ENCODE assay signal across 9 cellular contexts in genomic region chr3:47324278-47324865, GRCh38. TPM values are rescaled to one million over a fixed set of nuclear protein-coding genes. Genes with fewer than 3 reads are reported as not detected.
DNase-seq lines count a peak whose midpoint lies in the region; ATAC-seq, FAIRE-seq and TF ChIP-seq lines count a peak whose summit lies in the region.
"Had no signal": no experiment of that assay in that cellular context is flagged by ENCODE, and none has a peak within 500 bp of the region (broad histone marks: within the 10 kb centered on the region; RNA-seq: fewer than 3 reads in every experiment).

No MANE protein-coding gene starts in this region.

- no peaks in the 10 kb centered on the region for H3K27me3 ChIP-seq in SJCRH30
- no peaks in the 10 kb centered on the region for H3K27me3 ChIP-seq in trophoblast cell (ENCODE audit: insufficient read depth, low read length)

- no peak overlapping the region for H4K12ac ChIP-seq in trophoblast cell (ENCODE audit: low read depth, low read length)

- no peak overlapping the region for H3K9ac ChIP-seq in trophoblast cell (ENCODE audit: low read length)

- no peak overlapping the region for H3K23ac ChIP-seq in trophoblast cell (ENCODE audit: low read length)

- no peak for ATAC-seq in GM21360 (IDR thresholded peaks at IDR 0.05; ENCODE audit: unreplicated experiment)
- ATAC-seq in GM19328 (IDR thresholded peaks at IDR 0.05; ENCODE audit: unreplicated experiment): no peak

- H3K79me2 ChIP-seq in trophoblast cell (ENCODE audit: control insufficient read depth, insufficient read depth, low read length, poor library complexity): no peaks in the 10 kb centered on the region

- peak; percentile 84 for TF ChIP-seq CTCF in D721Med (IDR thresholded peaks at IDR 0.05; ENCODE audit: insufficient read depth, missing control alignments)
- peak; percentile 77 for TF ChIP-seq CTCF in glutamatergic neuron (IDR thresholded peaks at IDR 0.05; ENCODE audit: partially characterized antibody, unreplicated experiment)

- peak; percentile 41 for FAIRE-seq in D721Med (lab: Jason Lieb, UNC)

- H3K36me3 Mint-ChIP-seq in glutamatergic neuron (ENCODE audit: unreplicated experiment): no peaks in the 10 kb centered on the region

- H3K4me3 Mint-ChIP-seq in glutamatergic neuron (ENCODE audit: unreplicated experiment): no peak overlapping the region
- H3K4me3 Mint-ChIP-seq: activated naive CD8-positive, alpha-beta T cell had no signal

- H2BK12ac ChIP-seq in trophoblast cell (ENCODE audit: low read length): no peak overlapping the region

- H3K14ac ChIP-seq in trophoblast cell (ENCODE audit: low read length): no peak overlapping the region

- H4K8ac ChIP-seq in trophoblast cell (ENCODE audit: low read depth, low read length): no peak overlapping the region

- H3K18ac ChIP-seq in trophoblast cell (ENCODE audit: low read length): no peak overlapping the region

- H3K9me3 ChIP-seq in SJCRH30 (replicated peaks): no peaks in the 10 kb centered on the region
- H3K9me3 ChIP-seq in trophoblast cell (ENCODE audit: insufficient read depth, low read depth, low read length): no peaks in the 10 kb centered on the region

- no peak overlapping the region for H2AFZ ChIP-seq in trophoblast cell (ENCODE audit: insufficient read depth, low read length, poor library complexity)

- H2BK120ac ChIP-seq in trophoblast cell (ENCODE audit: insufficient read depth, low read length, poor library complexity): no peak overlapping the region

- no peak overlapping the region for H3K4me3 ChIP-seq in SJCRH30
- H3K4me3 ChIP-seq in trophoblast cell (ENCODE audit: low read depth, low read length): no peak overlapping the region

- peaks cover 6% of the 10 kb centered on the region for H3K27me3 Mint-ChIP-seq in glutamatergic neuron (ENCODE audit: unreplicated experiment)
- H3K27me3 Mint-ChIP-seq: activated naive CD8-positive, alpha-beta T cell had no signal

- no peak overlapping the region for H3K27ac Mint-ChIP-seq in glutamatergic neuron (ENCODE audit: unreplicated experiment)
- H3K27ac Mint-ChIP-seq: activated naive CD8-positive, alpha-beta T cell had no signal

- H3K79me1 ChIP-seq in trophoblast cell (ENCODE audit: low read length): no peaks in the 10 kb centered on the region

- no peak overlapping the region for H2AK5ac ChIP-seq in trophoblast cell (ENCODE audit: low read length)

- peaks cover 7% of the 10 kb centered on the region; the same call in 1 of the 2 replicates for H3K36me3 ChIP-seq in SJCRH30
- peaks cover 3 to 25% of the 10 kb centered on the region in 2 experiments for H3K36me3 ChIP-seq in trophoblast cell (ENCODE audit: control insufficient read depth in 1 of 2, insufficient read depth in 2 of 2, low read length in 2 of 2)

- DNase-seq in D721Med (ENCODE audit: insufficient read length, low spot score) (peak; percentile 62), HuH-7.5 (ENCODE audit: low spot score) (peak; percentile 83), SJCRH30 (peak; percentile 64 to 88), glutamatergic neuron (peak; percentile 62), trophoblast cell (peak; percentile 77 to 93)
- DNase-seq in activated naive CD4-positive, alpha-beta T cell treated with anti-CD3 and anti-CD28 coated beads, Interleukin-2, amount 50 U/mL, for 16 hours: peak; percentile 38

- no CpG with 5 or more reads among the region's 2 CpGs for WGBS in trophoblast cell (ENCODE audit: extremely low coverage, insufficient coverage, insufficient read length)

- no peaks in the 10 kb centered on the region for H3K4me1 ChIP-seq in SJCRH30
- H3K4me1 ChIP-seq in trophoblast cell (ENCODE audit: control insufficient read depth in 1 of 2, insufficient read depth in 2 of 2, low read length in 2 of 2): peaks cover 7% of the 10 kb centered on the region in 2 experiments

- H3K4me1 Mint-ChIP-seq in glutamatergic neuron (ENCODE audit: low read depth, unreplicated experiment): peaks cover 4% of the 10 kb centered on the region

- H4K91ac ChIP-seq in trophoblast cell (ENCODE audit: low read depth, low read length): no peak overlapping the region

- no peak overlapping the region for H2BK5ac ChIP-seq in trophoblast cell (ENCODE audit: low read depth, low read length, poor library complexity)

- H3K9me3 Mint-ChIP-seq in glutamatergic neuron (ENCODE audit: unreplicated experiment): peaks cover 3% of the 10 kb centered on the region

- no peak overlapping the region for H3K27ac ChIP-seq in SJCRH30
- no peak overlapping the region for H3K27ac ChIP-seq in trophoblast cell (ENCODE audit: low read depth, low read length)

- H3K4ac ChIP-seq in trophoblast cell (ENCODE audit: low read depth, low read length): no peak overlapping the region

- no peak overlapping the region for H3K4me2 ChIP-seq in trophoblast cell (ENCODE audit: low read length)

RNA-seq across cellular contexts. Expression of gene KLHL18, which starts 41.6 kb away (rescaled TPM):
- 11.3 and 11.8 TPM in 2 replicates for total RNA-seq in SJCRH30 (2014; rRNA removed; shearing (Covaris generic))
- total RNA-seq in glutamatergic neuron (ENCODE audit: unreplicated experiment): 47.4 TPM
- polyA plus RNA-seq in trophoblast cell (2013): 10.8 and 11.0 TPM in 2 replicates

RNA-seq across cellular contexts. Expression of gene KIF9, which starts 41.8 kb away (rescaled TPM):
- 5.1 and 5.6 TPM in 2 replicates for total RNA-seq in SJCRH30 (2014; rRNA removed; shearing (Covaris generic))
- 2.4 TPM for total RNA-seq in glutamatergic neuron (ENCODE audit: unreplicated experiment)
- 3.5 and 3.9 TPM in 2 replicates for polyA plus RNA-seq in trophoblast cell (2013)

RNA-seq across cellular contexts. Expression of gene PTPN23, which starts 56.4 kb away (rescaled TPM):
- total RNA-seq in SJCRH30 (2014; rRNA removed; shearing (Covaris generic)): 7.4 and 11.4 TPM in 2 replicates
- total RNA-seq in glutamatergic neuron (ENCODE audit: unreplicated experiment): 71.0 TPM
- polyA plus RNA-seq in trophoblast cell (2013): 26.0 and 26.5 TPM in 2 replicates
